In genomic region chrX:2921193-2921592, GRCh38 we compare ENCODE assay signal across 20 cellular contexts.
"Had no signal": no experiment of that assay in that cellular context is flagged by ENCODE, and none has a peak within 500 bp of the region (broad histone marks: within the 10 kb centered on the region; RNA-seq: fewer than 3 reads in every experiment).

No MANE protein-coding gene starts in this region.

- H3K4me2 ChIP-seq: SK-N-SH had no signal

- DNase-seq: Karpas-422, KG1, MG63, NCI-H1092, NCI-H1436, NCI-H187, NCI-H2029, NCI-H2081 treated with DMSO at 0.1 percent for 48 hours, NCI-H2171, NCI-H226, NCI-H446, NCI-H510A, NCI-H524 treated with DMSO at 0.1 percent for 48 hours, NCI-H69, NCI-H774, Right ventricle myocardium superior, RPMI8226, SK-N-SH, SW 1271 had no signal

- H3K27me3 ChIP-seq: MG63 had no signal

- H3K36me3 ChIP-seq: MG63 had no signal

- H3K9me3 ChIP-seq: MG63, SK-N-SH had no signal

- FAIRE-seq: RCC 7860 had no signal

- H3K9ac ChIP-seq: SK-N-SH had no signal

- H3K4me3 ChIP-seq: MG63 had no signal
